9 cellular contexts compared by ENCODE assay signal in genomic region chr13:40993119-40993518, GRCh38. TPM values are rescaled to one million over a fixed set of nuclear protein-coding genes. Genes with fewer than 3 reads are reported as not detected.
DNase-seq lines count a peak whose midpoint lies in the region; ATAC-seq, FAIRE-seq and TF ChIP-seq lines count a peak whose summit lies in the region.
"Had no signal": no experiment of that assay in that cellular context is flagged by ENCODE, and none has a peak within 500 bp of the region (broad histone marks: within the 10 kb centered on the region; RNA-seq: fewer than 3 reads in every experiment).

No MANE protein-coding gene starts in this region.

- no peak overlapping the region for H3K27ac ChIP-seq in endodermal cell (ENCODE audit: low read depth, low read length)
- H3K27ac ChIP-seq in smooth muscle cell (ENCODE audit: low read depth), result peak overlapping the region; percentile 78

- H3K9me3 Mint-ChIP-seq in endodermal cell, result peaks cover 12% of the 10 kb centered on the region

- no peak for ATAC-seq in GM19324 (IDR thresholded peaks at IDR 0.05; ENCODE audit: low FRiP score, unreplicated experiment)

- no peak overlapping the region for H2AFZ ChIP-seq in smooth muscle cell (ENCODE audit: low read depth)

- no peaks in the 10 kb centered on the region for H3K4me1 ChIP-seq in endodermal cell (ENCODE audit: control insufficient read depth, insufficient read depth, low read length)
- peaks cover 11% of the 10 kb centered on the region for H3K4me1 ChIP-seq in smooth muscle cell (ENCODE audit: low read depth)

- no peak overlapping the region for H3K4me3 ChIP-seq in endodermal cell (ENCODE audit: low read length)
- no peak overlapping the region for H3K4me3 ChIP-seq in smooth muscle cell

- TF ChIP-seq CTCF in endodermal cell (conservative IDR thresholded peaks at IDR 0.05) (no peak), smooth muscle cell (IDR thresholded peaks at IDR 0.05; ENCODE audit: borderline replicate concordance, insufficient read depth, poor library complexity, severe bottlenecking) (no peak)

- H3F3A ChIP-seq in smooth muscle cell (ENCODE audit: low read depth), result peaks cover 11% of the 10 kb centered on the region

- H3K27me3 Mint-ChIP-seq in endodermal cell (ENCODE audit: insufficient read depth), result no peaks in the 10 kb centered on the region

- H3K27ac Mint-ChIP-seq in endodermal cell, result peak overlapping the region; percentile 8

- no peaks in the 10 kb centered on the region for H3K27me3 ChIP-seq in endodermal cell (ENCODE audit: control insufficient read depth, insufficient read depth, low read length, poor library complexity, severe bottlenecking)
- H3K27me3 ChIP-seq in smooth muscle cell (ENCODE audit: low read depth), result no peaks in the 10 kb centered on the region

- peaks cover 63% of the 10 kb centered on the region for H4K20me1 ChIP-seq in smooth muscle cell (ENCODE audit: low read depth)

- no peak overlapping the region for H3K4me3 Mint-ChIP-seq in endodermal cell

- peaks cover 10% of the 10 kb centered on the region for H3K4me1 Mint-ChIP-seq in endodermal cell

- H3K36me3 ChIP-seq in endodermal cell (ENCODE audit: control insufficient read depth, insufficient read depth, low read length) (peaks cover 18% of the 10 kb centered on the region), smooth muscle cell (ENCODE audit: low read depth) (no peaks in the 10 kb centered on the region)

- H3K4me2 ChIP-seq in smooth muscle cell, result no peak overlapping the region

- DNase-seq in NCI-H82 (lab: John Stamatoyannopoulos, UW), result peak; percentile 56
- no peak for DNase-seq in NCI-H82 treated with DMSO at 0.1 percent for 48 hours (lab: John Stamatoyannopoulos, UW; ENCODE audit: unreplicated experiment)
- DNase-seq in NCI-H748 treated with DMSO at 0.1 percent for 48 hours (lab: John Stamatoyannopoulos, UW), result peak; percentile 57
- peak; percentile 49 for DNase-seq in endodermal cell
- DNase-seq in smooth muscle cell (lab: John Stamatoyannopoulos, UW; ENCODE audit: unreplicated experiment), result no peak
- DNase-seq in urothelium cell line (ENCODE audit: low spot score), result no peak
- DNase-seq in mesenteric fat pad (ENCODE audit: low spot score), result no peak

- H3K9ac ChIP-seq in endodermal cell (ENCODE audit: extremely low read depth, low read length, poor library complexity, severe bottlenecking), result no peak overlapping the region
- peak overlapping the region; percentile 52 for H3K9ac ChIP-seq in smooth muscle cell (ENCODE audit: low read depth)

- H3K36me3 Mint-ChIP-seq in endodermal cell (ENCODE audit: low read depth), result peaks cover 15% of the 10 kb centered on the region

- WGBS in endodermal cell (ENCODE audit: insufficient coverage in 1 of 2, insufficient read length in 1 of 2), 2 experiments, result 86 to 89% methylated on average over 9 to 10 of the region's 10 CpGs
- 78% methylated on average over 10 of the region's 10 CpGs for WGBS in smooth muscle cell (ENCODE audit: low lambda C conversion rate)

- no peak for FAIRE-seq in urothelium cell line (lab: Jason Lieb, UNC)
- FAIRE-seq: H54 had no signal

- H3K79me2 ChIP-seq in smooth muscle cell (ENCODE audit: low read depth), result peaks cover 82% of the 10 kb centered on the region

- peaks cover 5% of the 10 kb centered on the region for H3K9me3 ChIP-seq in endodermal cell (ENCODE audit: control insufficient read depth, low read length)
- H3K9me3 ChIP-seq in smooth muscle cell (replicated peaks; ENCODE audit: low read depth), result no peaks in the 10 kb centered on the region

RNA-seq across cellular contexts. Expression of gene ELF1, which starts 26.0 kb away (rescaled TPM):
- total RNA-seq in endodermal cell (10 to 100 TPM; 36.0 to 44.1 TPM), smooth muscle cell (31.8 and 53.1 TPM in 2 replicates), mesenteric fat pad (74.2 TPM)
- polyA plus RNA-seq in endodermal cell (2013, experiment 1 of 2), result 21.2 TPM
- 20.6 TPM for polyA plus RNA-seq in endodermal cell (2013, experiment 2 of 2)
- 21.2 and 28.7 TPM in 2 replicates for polyA plus RNA-seq in smooth muscle cell

Comparison
In these comparisons a context has a peak if more than half of its experiments do, and no peak if none do; other contexts are left out.
1. DNase-seq: peak in NCI-H82 (single experiment), NCI-H748 treated with DMSO at 0.1 percent for 48 hours (single experiment) and endodermal cell (single experiment); none in NCI-H82 treated with DMSO at 0.1 percent for 48 hours (single experiment), smooth muscle cell (single experiment), urothelium cell line (single experiment) and mesenteric fat pad (single experiment).